ENCODE assay signal across 19 cellular contexts in the genomic region with DNA sequence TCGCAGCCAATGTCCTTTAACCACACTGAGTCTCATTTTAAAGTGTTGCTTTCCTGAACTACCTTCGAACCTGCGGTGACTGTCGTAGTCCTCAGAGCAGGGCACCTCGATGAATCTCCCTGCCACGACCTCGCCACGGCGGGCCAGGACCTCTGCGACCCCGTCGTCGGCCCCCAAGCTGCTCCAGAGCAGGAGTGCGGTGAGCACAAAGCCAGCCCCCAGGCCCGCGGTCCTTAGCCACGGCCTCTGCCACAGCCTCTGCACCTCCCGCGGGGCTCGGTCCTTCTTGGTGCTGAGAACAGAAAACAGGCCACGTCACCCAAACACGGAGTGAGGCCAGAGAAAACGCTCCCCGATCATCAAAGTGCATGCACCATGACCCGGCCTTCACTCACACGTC. TPM values are rescaled to one million over a fixed set of nuclear protein-coding genes. Genes with fewer than 3 reads are reported as not detected.
"Had no signal": no experiment of that assay in that cellular context is flagged by ENCODE, and none has a peak within 500 bp of the region (broad histone marks: within the 10 kb centered on the region; RNA-seq: fewer than 3 reads in every experiment).

No MANE protein-coding gene starts in this region.

- H3K27ac Mint-ChIP-seq: activated T-cell treated with anti-CD3 and anti-CD28 coated beads, Interleukin-2, amount 50 U/mL, for 24 hours; activated T-helper 2 cell treated with anti-CD3 and anti-CD28 coated beads, Interferon-gamma antibody, Interleukin-2, Interleukin-4, amounts not matched to agents 10 μg/mL and 5 μg/mL and 100 μg/mL, durations not matched to agents 14 hours and 24 hours and 36 hours; mesothelial cell of epicardium; nephron; stimulated activated memory B cell treated with anti-CD40 and anti-IgM and Interleukin-4, amounts not matched to agents 10 μg/mL and 1 μg/mL and 100 μg/mL, for 72 hours; T-helper 1 cell treated with Interleukin-12 subunit alpha and Interleukin-12 subunit beta and Interleukin-4 antibody, amounts not matched to agents 30 μg/mL and 1 μg/mL, for 36 hours had no signal

- H3K9me3 ChIP-seq: esophagus muscularis mucosa, left ventricle myocardium inferior, right lobe of liver, stomach, suprapubic skin, tibial nerve had no signal

- FAIRE-seq: frontal cortex, urothelium cell line had no signal

- H3K36me3 ChIP-seq: right lobe of liver had no signal

- H3K27ac ChIP-seq: esophagus muscularis mucosa, left ventricle myocardium inferior, right lobe of liver, skin epidermis, stomach, suprapubic skin, tibial nerve had no signal

- H3K4me3 Mint-ChIP-seq: activated T-cell treated with anti-CD3 and anti-CD28 coated beads, Interleukin-2, amount 50 U/mL, for 24 hours; mesothelial cell of epicardium; stimulated activated memory B cell treated with anti-CD40 and anti-IgM and Interleukin-4, amounts not matched to agents 10 μg/mL and 1 μg/mL and 100 μg/mL, for 72 hours; T-helper 1 cell treated with Interleukin-12 subunit alpha and Interleukin-12 subunit beta and Interleukin-4 antibody, amounts not matched to agents 30 μg/mL and 1 μg/mL, for 36 hours had no signal

- H3K27me3 Mint-ChIP-seq: activated T-cell treated with anti-CD3 and anti-CD28 coated beads, Interleukin-2, amount 50 U/mL, for 24 hours; stimulated activated memory B cell treated with anti-CD40 and anti-IgM and Interleukin-4, amounts not matched to agents 10 μg/mL and 1 μg/mL and 100 μg/mL, for 72 hours had no signal

- H3K27me3 ChIP-seq: esophagus muscularis mucosa, right lobe of liver, stomach, suprapubic skin, tibial nerve had no signal

- H3K4me3 ChIP-seq: skin epidermis, stomach, suprapubic skin, tibial nerve had no signal

- DNase-seq: activated CD4-positive, alpha-beta T cell treated with anti-CD3 and anti-CD28 coated beads, Interleukin-2, amount 50 U/mL, for 4 hours; activated CD8-positive, alpha-beta memory T cell treated with anti-CD3 and anti-CD28 coated beads, Interleukin-2, amount 50 U/mL, for 4 hours; activated T-cell treated with anti-CD3 and anti-CD28 coated beads, Interleukin-2, amount 50 U/mL, for 24 hours had no signal

- H3K9me3 Mint-ChIP-seq: activated T-cell treated with anti-CD3 and anti-CD28 coated beads, Interleukin-2, amount 50 U/mL, for 24 hours; activated T-helper 2 cell treated with anti-CD3 and anti-CD28 coated beads, Interferon-gamma antibody, Interleukin-2, Interleukin-4, amounts not matched to agents 10 μg/mL and 5 μg/mL and 100 μg/mL, durations not matched to agents 14 hours and 24 hours and 36 hours; mesothelial cell of epicardium; nephron; stimulated activated memory B cell treated with anti-CD40 and anti-IgM and Interleukin-4, amounts not matched to agents 10 μg/mL and 1 μg/mL and 100 μg/mL, for 72 hours; T-helper 1 cell treated with Interleukin-12 subunit alpha and Interleukin-12 subunit beta and Interleukin-4 antibody, amounts not matched to agents 30 μg/mL and 1 μg/mL, for 36 hours had no signal

RNA-seq across cellular contexts. Expression of a gene that starts 43.8 kb away (rescaled TPM):
- total RNA-seq: activated T-helper 2 cell treated with anti-CD3 and anti-CD28 coated beads, Interferon-gamma antibody, Interleukin-2, Interleukin-4, amounts not matched to agents 10 μg/mL and 5 μg/mL and 100 μg/mL, durations not matched to agents 14 hours and 24 hours and 36 hours; dermis blood vessel endothelial cell; esophagus muscularis mucosa; frontal cortex; lung microvascular endothelial cell; right lobe of liver; stomach; suprapubic skin had no signal
- polyA plus RNA-seq: stomach had no signal
